1 cellular context compared by ENCODE assay signal in genomic region chr20:38809942-38810341, GRCh38.
TF ChIP-seq lines count a peak whose summit lies in the region.

No MANE protein-coding gene starts in this region.

TF ChIP-seq in WTC11, 78 proteins besides CTCF, POLR2A, EP300 and RAD21:
- no peak for TF ChIP-seq GTF2I (CRISPR knock-in tag; conservative IDR thresholded peaks at IDR 0.05)
- TF ChIP-seq ZNF416 (CRISPR knock-in tag; IDR thresholded peaks at IDR 0.05) = no peak
- no peak for TF ChIP-seq MAX (CRISPR knock-in tag; IDR thresholded peaks at IDR 0.05)
- TF ChIP-seq TEAD4 (CRISPR knock-in tag; IDR thresholded peaks at IDR 0.05) = no peak
- TF ChIP-seq, protein P1, sequence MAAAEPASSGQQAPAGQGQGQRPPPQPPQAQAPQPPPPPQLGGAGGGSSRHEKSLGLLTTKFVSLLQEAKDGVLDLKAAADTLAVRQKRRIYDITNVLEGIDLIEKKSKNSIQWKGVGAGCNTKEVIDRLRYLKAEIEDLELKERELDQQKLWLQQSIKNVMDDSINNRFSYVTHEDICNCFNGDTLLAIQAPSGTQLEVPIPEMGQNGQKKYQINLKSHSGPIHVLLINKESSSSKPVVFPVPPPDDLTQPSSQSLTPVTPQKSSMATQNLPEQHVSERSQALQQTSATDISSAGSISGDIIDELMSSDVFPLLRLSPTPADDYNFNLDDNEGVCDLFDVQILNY (CRISPR knock-in tag; IDR thresholded peaks at IDR 0.05) = no peak
- no peak for TF ChIP-seq FOXK1 (CRISPR knock-in tag; IDR thresholded peaks at IDR 0.05)
TF ChIP-seq in WTC11: peak in this region for 0.
